ENCODE assay signal across 9 cellular contexts in genomic region chr17:50269477-50270429, GRCh38. TPM values are rescaled to one million over a fixed set of nuclear protein-coding genes. Genes with fewer than 3 reads are reported as not detected.
DNase-seq lines count a peak whose midpoint lies in the region; ATAC-seq and TF ChIP-seq lines count a peak whose summit lies in the region.
"Had no signal": no experiment of that assay in that cellular context is flagged by ENCODE, and none has a peak within 500 bp of the region (broad histone marks: within the 10 kb centered on the region; RNA-seq: fewer than 3 reads in every experiment).

No MANE protein-coding gene starts in this region.

- H2AFZ ChIP-seq in OCI-LY1 (ENCODE audit: low read length) = no peak overlapping the region

- peaks cover 21% of the 10 kb centered on the region for H3K27me3 Mint-ChIP-seq in activated T-cell treated with anti-CD3 and anti-CD28 coated beads, Interleukin-2, amount 50 U/mL, for 24 hours
- H3K27me3 Mint-ChIP-seq in neural crest cell (ENCODE audit: low read depth) = peaks cover 21% of the 10 kb centered on the region

- peak; percentile 26 for DNase-seq in COR-L47 (lab: John Stamatoyannopoulos, UW)
- peak; percentile 73 for DNase-seq in activated T-cell treated with anti-CD3 and anti-CD28 coated beads, Interleukin-2, amount 50 U/mL, for 24 hours
- DNase-seq in fibroblast of the conjunctiva (ENCODE audit: low read depth) = peak; percentile 83
- peak; percentile 71 for DNase-seq in neural crest cell (ENCODE audit: low read depth, low spot score)
- DNase-seq in suprapubic skin (ENCODE audit: low spot score in 2 of 2) = peak; percentile 81 to 86
- DNase-seq in cortex of kidney (lab: John Stamatoyannopoulos, UW) = no peak

- no peak overlapping the region for H3K4me3 Mint-ChIP-seq in activated T-cell treated with anti-CD3 and anti-CD28 coated beads, Interleukin-2, amount 50 U/mL, for 24 hours
- H3K4me3 Mint-ChIP-seq in neural crest cell = peak overlapping the region; percentile 76

- H3K9ac ChIP-seq in OCI-LY1 (ENCODE audit: low read length) = no peak overlapping the region

- no peaks in the 10 kb centered on the region for H3K9me3 Mint-ChIP-seq in activated T-cell treated with anti-CD3 and anti-CD28 coated beads, Interleukin-2, amount 50 U/mL, for 24 hours
- H3K9me3 Mint-ChIP-seq in neural crest cell = no peaks in the 10 kb centered on the region

- TF ChIP-seq EP300 in suprapubic skin (IDR thresholded peaks at IDR 0.05) = no peak

- H3K27ac Mint-ChIP-seq in activated T-cell treated with anti-CD3 and anti-CD28 coated beads, Interleukin-2, amount 50 U/mL, for 24 hours = no peak overlapping the region
- H3K27ac Mint-ChIP-seq in neural crest cell (ENCODE audit: unreplicated experiment) = peak overlapping the region; percentile 99

- H3K4me2 ChIP-seq in OCI-LY1 (ENCODE audit: low read length) = no peak overlapping the region

- no peaks in the 10 kb centered on the region for H3K79me2 ChIP-seq in OCI-LY1 (ENCODE audit: insufficient read depth, low read length)

- 59% methylated on average over 16 of the region's 16 CpGs for WGBS in suprapubic skin

- no peaks in the 10 kb centered on the region for H3K9me2 ChIP-seq in OCI-LY1 (ENCODE audit: low read depth, low read length)

- H3K9me3 ChIP-seq in OCI-LY1 (ENCODE audit: low read length) = no peaks in the 10 kb centered on the region
- no peaks in the 10 kb centered on the region for H3K9me3 ChIP-seq in suprapubic skin

- H3F3A ChIP-seq in OCI-LY1 (ENCODE audit: insufficient read depth, low read length) = no peaks in the 10 kb centered on the region

- no peaks in the 10 kb centered on the region for H3K36me3 ChIP-seq in OCI-LY1 (ENCODE audit: insufficient read depth, low read length)
- no peaks in the 10 kb centered on the region for H3K36me3 ChIP-seq in suprapubic skin

- no peaks in the 10 kb centered on the region for H4K20me1 ChIP-seq in OCI-LY1 (ENCODE audit: insufficient read depth, low read length)

- no peaks in the 10 kb centered on the region for H3K36me3 Mint-ChIP-seq in activated T-cell treated with anti-CD3 and anti-CD28 coated beads, Interleukin-2, amount 50 U/mL, for 24 hours (ENCODE audit: low read depth)
- no peaks in the 10 kb centered on the region for H3K36me3 Mint-ChIP-seq in neural crest cell (ENCODE audit: low read depth)

- H3K27me3 ChIP-seq in OCI-LY1 (ENCODE audit: insufficient read depth, low read length) = 0 out of 2 replicates have a peak, but pooled peaks cover 5% of the 10 kb centered on the region
- H3K27me3 ChIP-seq in suprapubic skin = peaks cover 12% of the 10 kb centered on the region

- no peak overlapping the region for H3K27ac ChIP-seq in OCI-LY1 (ENCODE audit: low read depth, low read length, poor library complexity, severe bottlenecking)
- H3K27ac ChIP-seq in suprapubic skin = peak overlapping the region; percentile 65

- H3K4me1 ChIP-seq in OCI-LY1 (ENCODE audit: insufficient read depth, low read length, severe bottlenecking) (no peaks in the 10 kb centered on the region), suprapubic skin (peaks cover 62% of the 10 kb centered on the region)

- peak; percentile 55 for ATAC-seq in HG02588 (IDR thresholded peaks at IDR 0.05; ENCODE audit: unreplicated experiment)

- peaks cover 5% of the 10 kb centered on the region for H3K4me1 Mint-ChIP-seq in activated T-cell treated with anti-CD3 and anti-CD28 coated beads, Interleukin-2, amount 50 U/mL, for 24 hours (ENCODE audit: low read depth)
- peaks cover 58% of the 10 kb centered on the region for H3K4me1 Mint-ChIP-seq in neural crest cell

- no peak overlapping the region for H3K4me3 ChIP-seq in OCI-LY1 (ENCODE audit: low read depth, low read length, poor library complexity, severe bottlenecking)
- H3K4me3 ChIP-seq in suprapubic skin = no peak overlapping the region

- TF ChIP-seq POLR2A in suprapubic skin (IDR thresholded peaks at IDR 0.05) = no peak

- TF ChIP-seq CTCF in OCI-LY1 (IDR thresholded peaks at IDR 0.05; ENCODE audit: low read length) (peak; percentile 89), neural crest cell (conservative IDR thresholded peaks at IDR 0.05) (peak; percentile 74), suprapubic skin (IDR thresholded peaks at IDR 0.05) (peak; percentile 72 to 78)

RNA-seq across cellular contexts. Expression of gene TMEM92, which starts 4.5 kb away (rescaled TPM):
- 3.0 and 3.5 TPM in 2 replicates for total RNA-seq in neural crest cell
- 1 to 10 TPM in 1 of 4 donors, not detected in 3; 1.3 TPM for total RNA-seq in suprapubic skin
- total RNA-seq: activated CD8-positive, alpha-beta memory T cell treated with anti-CD3 and anti-CD28 coated beads for 36 hours had no signal
